ENCODE assay signal across 21 cellular contexts in the genomic region with DNA sequence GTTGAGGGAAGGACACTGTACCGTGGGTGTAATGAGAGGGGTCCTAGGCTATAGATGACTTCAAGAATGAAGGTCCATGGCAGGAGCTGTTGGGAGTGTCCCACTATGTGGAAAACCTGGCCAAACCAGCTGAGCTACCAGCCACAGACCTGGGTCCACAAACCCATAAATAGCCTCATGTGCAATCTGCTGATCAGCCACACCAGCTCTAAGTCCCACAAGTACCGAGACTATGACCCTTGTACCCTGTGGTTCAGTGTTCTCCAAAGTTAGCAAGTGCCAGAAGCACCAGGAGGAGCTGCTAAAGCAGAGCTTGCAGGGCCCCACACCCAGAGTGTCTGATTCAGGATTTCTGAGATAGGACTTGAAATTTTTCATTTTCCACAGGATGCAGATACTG.
"Had no signal": no experiment of that assay in that cellular context is flagged by ENCODE, and none has a peak within 500 bp of the region (broad histone marks: within the 10 kb centered on the region; RNA-seq: fewer than 3 reads in every experiment).

No MANE protein-coding gene starts in this region.

- H3K27me3 ChIP-seq: brain microvascular endothelial cell, colonic mucosa, vagina had no signal

- H3K4me3 ChIP-seq: colonic mucosa, lower lobe of right lung, suprapubic skin, vagina had no signal

- H3K4me1 ChIP-seq: colonic mucosa, foreskin keratinocyte, lower lobe of right lung, suprapubic skin, vagina had no signal

- H3K27ac Mint-ChIP-seq: activated naive CD4-positive, alpha-beta T cell treated with anti-CD3 and anti-CD28 coated beads, Interleukin-2, amount 10 ng/mL, durations not matched to agents 7 days and 5 days; nephron; T-helper 1 cell treated with Interleukin-12 subunit alpha and Interleukin-12 subunit beta and Interleukin-4 antibody, amounts not matched to agents 30 μg/mL and 1 μg/mL, for 36 hours had no signal

- DNase-seq: activated CD4-positive, alpha-beta T cell treated with anti-CD3 and anti-CD28 coated beads, Interleukin-2, amount 50 U/mL, for 1 hour; activated CD8-positive, alpha-beta memory T cell treated with anti-CD3 and anti-CD28 coated beads, Interleukin-2, amount 50 U/mL, for 4 hours; activated naive CD4-positive, alpha-beta T cell treated with anti-CD3 and anti-CD28 coated beads, Interleukin-2, amount 10 ng/mL, durations not matched to agents 7 days and 5 days; activated T-cell treated with anti-CD3 and anti-CD28 coated beads, Interleukin-2, amount 50 U/mL, for 4 hours; aorta; brain microvascular endothelial cell; central memory CD4-positive, alpha-beta T cell; colonic mucosa; foreskin keratinocyte; glutamatergic neuron; kidney glomerular epithelial cell; lower lobe of right lung; stimulated activated CD4-positive, alpha-beta T cell treated with anti-CD3 and anti-CD28 coated beads, Interleukin-12 subunit alpha, Interleukin-12 subunit beta, amount 100 ng/mL, for 4 hours; stimulated activated CD4-positive, alpha-beta T cell treated with anti-CD3 and anti-CD28 coated beads, Interleukin-1b, Interleukin-23, amount 100 ng/mL, for 48 hours; stimulated activated CD8-positive, alpha-beta memory T cell treated with anti-CD3 and anti-CD28 coated beads, Interleukin-4, amount 100 ng/mL, for 48 hours; stimulated activated naive CD8-positive, alpha-beta T cell treated with anti-CD3 and anti-CD28 coated beads, Interleukin-15, Interleukin-2, amounts not matched to agents 100 U/mL and 50 U/mL, for 24 hours had no signal

- H3K9me3 Mint-ChIP-seq: activated naive CD4-positive, alpha-beta T cell treated with anti-CD3 and anti-CD28 coated beads, Interleukin-2, amount 10 ng/mL, durations not matched to agents 7 days and 5 days; activated T-cell treated with anti-CD3 and anti-CD28 coated beads, Interleukin-2, amount 50 U/mL, for 4 hours; nephron; T-helper 1 cell treated with Interleukin-12 subunit alpha and Interleukin-12 subunit beta and Interleukin-4 antibody, amounts not matched to agents 30 μg/mL and 1 μg/mL, for 36 hours had no signal

- ATAC-seq: activated CD4-positive, CD25-positive, alpha-beta regulatory T cell treated with anti-CD3 and anti-CD28 coated beads, Interleukin-2, amount 50 U/mL, for 24 hours; activated T-cell treated with anti-CD3 and anti-CD28 coated beads, Interleukin-2, amount 50 U/mL, for 4 hours; foreskin keratinocyte; lower lobe of right lung; stimulated activated naive CD8-positive, alpha-beta T cell treated with anti-CD3 and anti-CD28 coated beads, Interleukin-15, Interleukin-2, amounts not matched to agents 100 U/mL and 50 U/mL, for 24 hours had no signal

- H3K36me3 ChIP-seq: brain microvascular endothelial cell, colonic mucosa, lower lobe of right lung, suprapubic skin, vagina had no signal

- H3K9me3 ChIP-seq: colonic mucosa, lower lobe of right lung, suprapubic skin, vagina had no signal

- H3K4me3 Mint-ChIP-seq: activated naive CD4-positive, alpha-beta T cell treated with anti-CD3 and anti-CD28 coated beads, Interleukin-2, amount 10 ng/mL, durations not matched to agents 7 days and 5 days; activated T-cell treated with anti-CD3 and anti-CD28 coated beads, Interleukin-2, amount 50 U/mL, for 4 hours; nephron; T-helper 1 cell treated with Interleukin-12 subunit alpha and Interleukin-12 subunit beta and Interleukin-4 antibody, amounts not matched to agents 30 μg/mL and 1 μg/mL, for 36 hours had no signal

- H3K36me3 Mint-ChIP-seq: activated naive CD4-positive, alpha-beta T cell treated with anti-CD3 and anti-CD28 coated beads, Interleukin-2, amount 10 ng/mL, durations not matched to agents 7 days and 5 days had no signal

- H3K27ac ChIP-seq: brain microvascular endothelial cell, colonic mucosa, foreskin keratinocyte, lower lobe of right lung, suprapubic skin, vagina had no signal

- H3K4me1 Mint-ChIP-seq: activated naive CD4-positive, alpha-beta T cell treated with anti-CD3 and anti-CD28 coated beads, Interleukin-2, amount 10 ng/mL, durations not matched to agents 7 days and 5 days had no signal
